Comparison of ENCODE assay signal across 9 cellular contexts in genomic region chr11:18632841-18633240, GRCh38. TPM values are rescaled to one million over a fixed set of nuclear protein-coding genes. Genes with fewer than 3 reads are reported as not detected.
DNase-seq lines count a peak whose midpoint lies in the region; ATAC-seq and TF ChIP-seq lines count a peak whose summit lies in the region.
"Had no signal": no experiment of that assay in that cellular context is flagged by ENCODE, and none has a peak within 500 bp of the region (broad histone marks: within the 10 kb centered on the region; RNA-seq: fewer than 3 reads in every experiment).

No MANE protein-coding gene starts in this region.

- ATAC-seq in activated B cell treated with CpG ODN at 0.5 μM for 24 hours (ENCODE audit: low read depth) (no peak), gastroesophageal sphincter (no peak), GM18502 (IDR thresholded peaks at IDR 0.05; ENCODE audit: poor library complexity, unreplicated experiment) (no peak)
- ATAC-seq in stimulated activated memory B cell treated with anti-CD40 and anti-IgM and Interleukin-4, amounts not matched to agents 10 μg/mL and 1 μg/mL and 100 μg/mL, for 72 hours = no peak

- H3K27ac ChIP-seq in gastroesophageal sphincter = peak overlapping the region in 1 of 4 donors; percentile 95

- TF ChIP-seq POLR2A in gastroesophageal sphincter (IDR thresholded peaks at IDR 0.05) = no peak

- no peaks in the 10 kb centered on the region for H3K27me3 ChIP-seq in gastroesophageal sphincter

- H3K27ac Mint-ChIP-seq in T-helper 2 cell treated with Interferon-gamma antibody and Interleukin-4, amounts not matched to agents 5 μg/mL and 100 μg/mL, for 36 hours = no peak overlapping the region
- peak overlapping the region; percentile 97 for H3K27ac Mint-ChIP-seq in activated B cell treated with CpG ODN at 0.5 μM for 24 hours
- H3K27ac Mint-ChIP-seq in stimulated activated memory B cell treated with anti-CD40 and anti-IgM and Interleukin-4, amounts not matched to agents 10 μg/mL and 1 μg/mL and 100 μg/mL, for 72 hours = no peak overlapping the region

- no peak for DNase-seq in T-helper 2 cell treated with Interferon-gamma antibody and Interleukin-4, amounts not matched to agents 5 μg/mL and 100 μg/mL, for 36 hours (ENCODE audit: low spot score)
- no peak for DNase-seq in T-helper 2 cell
- no peak for DNase-seq in activated B cell treated with CpG ODN at 0.5 μM for 24 hours
- DNase-seq in ecto neural progenitor cell (ENCODE audit: low spot score) = no peak
- DNase-seq in SHP77 (lab: John Stamatoyannopoulos, UW) = no peak
- DNase-seq: NCI-H1694 had no signal

- intact Hi-C loops in activated B cell treated with CpG ODN at 0.5 μM for 24 hours (cut with micrococcal nuclease) = loop anchor here (5.0 kb wide), 2 partner anchors 1356 to 1729 kb away; partner anchors contain the start of genes HTATIP2 and NUCB2

- TF ChIP-seq EP300 in gastroesophageal sphincter (IDR thresholded peaks at IDR 0.05) = no peak

- H3K4me1 ChIP-seq in gastroesophageal sphincter = peaks cover 0 to 64% (median 10%) of the 10 kb centered on the region in 3 donors

- H3K9me3 Mint-ChIP-seq in T-helper 2 cell treated with Interferon-gamma antibody and Interleukin-4, amounts not matched to agents 5 μg/mL and 100 μg/mL, for 36 hours = no peaks in the 10 kb centered on the region
- no peaks in the 10 kb centered on the region for H3K9me3 Mint-ChIP-seq in activated B cell treated with CpG ODN at 0.5 μM for 24 hours
- H3K9me3 Mint-ChIP-seq in stimulated activated memory B cell treated with anti-CD40 and anti-IgM and Interleukin-4, amounts not matched to agents 10 μg/mL and 1 μg/mL and 100 μg/mL, for 72 hours = no peaks in the 10 kb centered on the region

- peaks cover 3% of the 10 kb centered on the region for H3K36me3 Mint-ChIP-seq in T-helper 2 cell treated with Interferon-gamma antibody and Interleukin-4, amounts not matched to agents 5 μg/mL and 100 μg/mL, for 36 hours (ENCODE audit: low read depth)
- peaks cover 17% of the 10 kb centered on the region for H3K36me3 Mint-ChIP-seq in activated B cell treated with CpG ODN at 0.5 μM for 24 hours (ENCODE audit: low read depth)
- H3K36me3 Mint-ChIP-seq in stimulated activated memory B cell treated with anti-CD40 and anti-IgM and Interleukin-4, amounts not matched to agents 10 μg/mL and 1 μg/mL and 100 μg/mL, for 72 hours = no peaks in the 10 kb centered on the region

- TF ChIP-seq CTCF in activated B cell treated with CpG ODN at 0.5 μM for 24 hours (IDR thresholded peaks at IDR 0.05) (no peak), gastroesophageal sphincter (IDR thresholded peaks at IDR 0.05) (no peak)

- 10 to 58% methylated on average over 2 of the region's 2 CpGs for WGBS in gastroesophageal sphincter (ENCODE audit: low coverage in 1 of 2), 2 donors

- no peaks in the 10 kb centered on the region for H3K27me3 Mint-ChIP-seq in T-helper 2 cell treated with Interferon-gamma antibody and Interleukin-4, amounts not matched to agents 5 μg/mL and 100 μg/mL, for 36 hours (ENCODE audit: low read depth)
- H3K27me3 Mint-ChIP-seq in activated B cell treated with CpG ODN at 0.5 μM for 24 hours = peaks cover 3% of the 10 kb centered on the region
- H3K27me3 Mint-ChIP-seq in stimulated activated memory B cell treated with anti-CD40 and anti-IgM and Interleukin-4, amounts not matched to agents 10 μg/mL and 1 μg/mL and 100 μg/mL, for 72 hours = peaks cover 8% of the 10 kb centered on the region

- no peaks in the 10 kb centered on the region for H3K36me3 ChIP-seq in gastroesophageal sphincter

- peak overlapping the region; percentile 84 for H3K4me3 Mint-ChIP-seq in T-helper 2 cell treated with Interferon-gamma antibody and Interleukin-4, amounts not matched to agents 5 μg/mL and 100 μg/mL, for 36 hours
- peak overlapping the region; percentile 99 for H3K4me3 Mint-ChIP-seq in activated B cell treated with CpG ODN at 0.5 μM for 24 hours
- H3K4me3 Mint-ChIP-seq in stimulated activated memory B cell treated with anti-CD40 and anti-IgM and Interleukin-4, amounts not matched to agents 10 μg/mL and 1 μg/mL and 100 μg/mL, for 72 hours = peak overlapping the region; percentile 85

- H3K4me3 ChIP-seq in gastroesophageal sphincter = peak overlapping the region; percentile 82 to 91

- CTCF ChIA-PET in activated B cell treated with CpG ODN at 0.5 μM for 24 hours (lab: Charles Lee) = interaction anchor here (1.0 to 1.1 kb wide), 3 partner anchors 95 to 527 kb away, joined by 3 to 4 read pairs (median 4); partner anchors contain the start of gene SAAL1

- POLR2A ChIA-PET in activated B cell treated with CpG ODN at 0.5 μM for 24 hours (lab: Charles Lee) = interaction anchor here (1.1 to 2.9 kb wide), 9 partner anchors 10 to 526 kb away, joined by 3 to 37 read pairs (median 5); partner anchors contain the start of genes LDHA, TMEM86A, TSG101 and UEVLD

- no peaks in the 10 kb centered on the region for H3K9me3 ChIP-seq in gastroesophageal sphincter

- H3K4me1 Mint-ChIP-seq in T-helper 2 cell treated with Interferon-gamma antibody and Interleukin-4, amounts not matched to agents 5 μg/mL and 100 μg/mL, for 36 hours (ENCODE audit: low read depth) = peaks cover 19% of the 10 kb centered on the region
- peaks cover 35% of the 10 kb centered on the region for H3K4me1 Mint-ChIP-seq in activated B cell treated with CpG ODN at 0.5 μM for 24 hours
- peaks cover 21% of the 10 kb centered on the region for H3K4me1 Mint-ChIP-seq in stimulated activated memory B cell treated with anti-CD40 and anti-IgM and Interleukin-4, amounts not matched to agents 10 μg/mL and 1 μg/mL and 100 μg/mL, for 72 hours

RNA-seq across cellular contexts. Expression of gene SPTY2D1, which starts 1.3 kb away (rescaled TPM):
- total RNA-seq in activated B cell treated with CpG ODN at 0.5 μM for 24 hours = 22.0 and 22.7 TPM in 2 replicates
- total RNA-seq in gastroesophageal sphincter = 10 to 100 TPM; 16.3 to 30.1 (median 25.3) TPM

RNA-seq across cellular contexts. Expression of gene MISFA, which starts 33.3 kb away (rescaled TPM):
- total RNA-seq in activated B cell treated with CpG ODN at 0.5 μM for 24 hours (1.4 and 2.6 TPM in 2 replicates), gastroesophageal sphincter (10 to 100 TPM in 2 of 4 donors, 1 to 10 TPM in 1, not detected in 1; 4.2 to 13.9 (median 10.4) TPM)

RNA-seq across cellular contexts. Expression of gene UEVLD, which starts 44.3 kb away (rescaled TPM):
- total RNA-seq in activated B cell treated with CpG ODN at 0.5 μM for 24 hours (12.9 and 18.0 TPM in 2 replicates), gastroesophageal sphincter (10 to 100 TPM; 33.7 to 45.6 (median 38.9) TPM)
